ENCODE assay signal across 18 cellular contexts in genomic region chr1:178690496-178690895, GRCh38.
DNase-seq lines count a peak whose midpoint lies in the region; ATAC-seq and TF ChIP-seq lines count a peak whose summit lies in the region.
"Had no signal": no experiment of that assay in that cellular context is flagged by ENCODE, and none has a peak within 500 bp of the region (broad histone marks: within the 10 kb centered on the region; RNA-seq: fewer than 3 reads in every experiment).

No MANE protein-coding gene starts in this region.

- H3K27ac Mint-ChIP-seq in nephron, result peak overlapping the region in 2 of 3 experiments; percentile 3
- H3K27ac Mint-ChIP-seq: CD4-positive, CD25-positive, alpha-beta regulatory T cell had no signal

- in situ Hi-C loops in brain microvascular endothelial cell (cut with HindIII; ENCODE audit: low pct_ligation_motif_present, low sequenced_read_pairs), result no loop called here

- TF ChIP-seq CTCF in LNCaP clone FGC (IDR thresholded peaks at IDR 0.05; ENCODE audit: control insufficient read depth, extremely low read depth, insufficient read depth) (no peak), nephron (IDR thresholded peaks at IDR 0.05; ENCODE audit: unreplicated experiment in 3 of 3) (no peak), brain microvascular endothelial cell (IDR thresholded peaks at IDR 0.05; ENCODE audit: low read depth, low read length, missing control alignments) (no peak)

- no peak overlapping the region for H3K4me3 Mint-ChIP-seq in nephron
- H3K4me3 Mint-ChIP-seq: CD4-positive, CD25-positive, alpha-beta regulatory T cell had no signal

- H3K27me3 Mint-ChIP-seq in nephron (ENCODE audit: low read depth), result no peaks in the 10 kb centered on the region

- no peaks in the 10 kb centered on the region for H3K9me3 Mint-ChIP-seq in nephron

- DNase-seq in DMS 273 treated with DMSO at 0.1 percent for 48 hours (lab: John Stamatoyannopoulos, UW) (peak; percentile 9), LNCaP clone FGC (ENCODE audit: low read depth) (peak; percentile 17), NCI-H82 (lab: John Stamatoyannopoulos, UW) (peak; percentile 98), NCI-H1092 treated with DMSO at 0.1 percent for 48 hours (lab: John Stamatoyannopoulos, UW) (no peak), brain microvascular endothelial cell (no peak)
- DNase-seq: CD4-positive, CD25-positive, alpha-beta regulatory T cell; DMS153; NCI-H1105; NCI-H146; NCI-H2081; NCI-H446 treated with DMSO at 0.1 percent for 48 hours; NCI-H748 treated with DMSO at 0.1 percent for 48 hours; T-helper 1 cell had no signal

- no peak for ATAC-seq in HG03025 (IDR thresholded peaks at IDR 0.05; ENCODE audit: low FRiP score, unreplicated experiment)
- ATAC-seq: HCT116, Panc1 had no signal

- peaks cover 5% of the 10 kb centered on the region for H3K4me1 Mint-ChIP-seq in nephron
- H3K4me1 Mint-ChIP-seq: CD4-positive, CD25-positive, alpha-beta regulatory T cell had no signal

- no peaks in the 10 kb centered on the region for H3K36me3 ChIP-seq in brain microvascular endothelial cell (replicated peaks)
- H3K36me3 ChIP-seq: SJSA1 had no signal

- H3K27ac ChIP-seq in brain microvascular endothelial cell, result no peak overlapping the region
- H3K27ac ChIP-seq: SJSA1 had no signal

- no peaks in the 10 kb centered on the region for H3K27me3 ChIP-seq in brain microvascular endothelial cell (replicated peaks)
- H3K27me3 ChIP-seq: SJSA1 had no signal

- no peaks in the 10 kb centered on the region for H3K36me3 Mint-ChIP-seq in nephron (ENCODE audit: low read depth)
- H3K36me3 Mint-ChIP-seq: CD4-positive, CD25-positive, alpha-beta regulatory T cell had no signal

- H3K4me3 ChIP-seq in LNCaP clone FGC (ENCODE audit: low read depth, low read length), result no peak overlapping the region
- H3K4me3 ChIP-seq in brain microvascular endothelial cell (ENCODE audit: low read depth, low read length), result no peak overlapping the region
- H3K4me3 ChIP-seq: SJSA1 had no signal

Comparison
In these comparisons a context has a peak if more than half of its experiments do, and no peak if none do; other contexts are left out.
1. DNase-seq: peak in DMS 273 treated with DMSO at 0.1 percent for 48 hours (single experiment), LNCaP clone FGC (single experiment) and NCI-H82 (single experiment); none in NCI-H1092 treated with DMSO at 0.1 percent for 48 hours (single experiment) and brain microvascular endothelial cell (single experiment).